11 cellular contexts compared by ENCODE assay signal in the genomic region with DNA sequence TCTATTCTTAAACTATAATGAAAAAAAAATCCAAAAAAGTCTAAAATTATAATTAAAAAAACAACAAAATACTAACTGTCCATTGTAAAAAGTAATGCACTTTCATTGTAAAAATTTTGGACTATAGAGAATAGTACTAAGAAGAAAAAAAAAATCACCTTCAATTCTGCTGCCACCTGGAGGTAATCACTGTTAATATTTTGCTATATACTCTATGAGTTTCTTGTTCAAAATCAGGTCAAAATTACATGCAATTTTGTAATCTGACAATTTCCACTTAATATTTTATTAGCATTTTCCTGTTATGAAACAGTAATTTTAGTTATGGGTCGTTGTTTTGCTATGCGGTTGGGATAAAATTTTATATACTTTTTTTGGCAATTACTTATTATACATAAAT.
DNase-seq lines count a peak whose midpoint lies in the region; ATAC-seq and TF ChIP-seq lines count a peak whose summit lies in the region.
"Had no signal": no experiment of that assay in that cellular context is flagged by ENCODE, and none has a peak within 500 bp of the region (broad histone marks: within the 10 kb centered on the region; RNA-seq: fewer than 3 reads in every experiment).

No MANE protein-coding gene starts in this region.

- H3K36me3 ChIP-seq in SK-N-SH (replicated peaks in 1 of 2; ENCODE audit: control insufficient read depth in 1 of 2, insufficient read depth in 2 of 2, low read length in 1 of 2): peaks cover 44 to 77% of the 10 kb centered on the region in 2 experiments
- 0 out of 2 replicates have a peak, but pooled peaks cover 5% of the 10 kb centered on the region for H3K36me3 ChIP-seq in PC-9 (ENCODE audit: low read depth)
- peaks cover 28% of the 10 kb centered on the region for H3K36me3 ChIP-seq in thoracic aorta

- BruUV-seq in PC-9 (replicated peaks; lab: Mats Ljungman, UMichigan): no TSS peak

- H3F3A ChIP-seq in SK-N-SH (replicated peaks; ENCODE audit: insufficient read depth) (peaks cover 9% of the 10 kb centered on the region), PC-9 (ENCODE audit: insufficient read depth, low read depth) (no peaks in the 10 kb centered on the region)

- intact Hi-C loops in PC-9 (cut with micrococcal nuclease; ENCODE audit: unreplicated experiment): no loop called here

- no peaks in the 10 kb centered on the region for H3K79me2 ChIP-seq in SK-N-SH (ENCODE audit: insufficient read depth)
- H3K79me2 ChIP-seq in PC-9 (ENCODE audit: low read depth): no peaks in the 10 kb centered on the region

- H4K20me1 ChIP-seq in SK-N-SH (ENCODE audit: insufficient read depth) (no peaks in the 10 kb centered on the region), PC-9 (ENCODE audit: insufficient read depth) (no peaks in the 10 kb centered on the region)

- no peak for TF ChIP-seq EP300 in SK-N-SH (IDR thresholded peaks at IDR 0.05; ENCODE audit: borderline replicate concordance in 1 of 2, low read depth in 1 of 2, low read length in 1 of 2)

- DNase-seq in SK-N-SH (no peak), PC-9 (no peak), fibroblast of peridontal ligament (ENCODE audit: extremely low read depth) (peak; percentile 37), thoracic aorta (ENCODE audit: low spot score) (no peak), T-helper 1 cell (no peak), epidermal melanocyte (ENCODE audit: insufficient read length, low spot score) (no peak)
- DNase-seq in activated effector memory CD4-positive, alpha-beta T cell treated with Interleukin-2 at 50 U/mL for 16 hours: no peak
- DNase-seq: activated CD8-positive, alpha-beta memory T cell treated with anti-CD3 and anti-CD28 coated beads for 24 hours; left lung; NCI-H2227 treated with DMSO at 0.1 percent for 48 hours had no signal

- H3K4me1 ChIP-seq in SK-N-SH (ENCODE audit: control insufficient read depth in 1 of 2, insufficient read depth in 2 of 2, low read depth in 1 of 2, low read length in 1 of 2) (no peaks in the 10 kb centered on the region), PC-9 (replicated peaks; ENCODE audit: insufficient read depth) (no peaks in the 10 kb centered on the region), thoracic aorta (ENCODE audit: control insufficient read depth in 1 of 2, low read depth in 2 of 2) (peaks cover 4 to 12% of the 10 kb centered on the region in 2 donors)

- H3K9me3 ChIP-seq in SK-N-SH: no peaks in the 10 kb centered on the region
- H3K9me3 ChIP-seq in PC-9 (ENCODE audit: insufficient read depth, low read depth): no peaks in the 10 kb centered on the region
- H3K9me3 ChIP-seq in thoracic aorta: no peaks in the 10 kb centered on the region
- H3K9me3 ChIP-seq: left lung had no signal

- POLR2A ChIA-PET in SK-N-SH (lab: Yijun Ruan, JAX): no interaction called here
- POLR2A ChIA-PET in PC-9 (lab: Charles Lee; ENCODE audit: unreplicated experiment): no interaction called here

- H2AFZ ChIP-seq in SK-N-SH (ENCODE audit: low read depth) (no peak overlapping the region), PC-9 (no peak overlapping the region)

- no peak overlapping the region for H3K27ac ChIP-seq in SK-N-SH (ENCODE audit: low read depth in 2 of 2, low read length in 1 of 2)
- H3K27ac ChIP-seq in PC-9: no peak overlapping the region
- no peak overlapping the region for H3K27ac ChIP-seq in thoracic aorta

- TF ChIP-seq CTCF in SK-N-SH (IDR thresholded peaks at IDR 0.05) (peak; percentile 62), PC-9 (conservative IDR thresholded peaks at IDR 0.05) (peak; percentile 38; the same call in 1 of the 2 replicates), thoracic aorta (IDR thresholded peaks at IDR 0.05) (peak; percentile 33)

- 95% methylated on average over 2 of the region's 2 CpGs for WGBS in SK-N-SH (ENCODE audit: low lambda C conversion rate)

- H3K9me2 ChIP-seq in SK-N-SH (no peaks in the 10 kb centered on the region), PC-9 (ENCODE audit: insufficient read depth) (no peaks in the 10 kb centered on the region)

- H3K4me3 ChIP-seq in SK-N-SH (ENCODE audit: low read depth in 2 of 2, low read length in 1 of 2) (no peak overlapping the region), PC-9 (no peak overlapping the region), thoracic aorta (no peak overlapping the region)
- H3K4me3 ChIP-seq: left lung had no signal

- H3K9ac ChIP-seq in SK-N-SH: no peak overlapping the region

- no peak for ATAC-seq in SK-N-SH treated with all-trans-retinoic acid at 6 μM for 48 hours
- no peak for ATAC-seq in thoracic aorta (ENCODE audit: insufficient number of reproducible peaks, low FRiP score, low read depth)

- H3K4me2 ChIP-seq in SK-N-SH: no peak overlapping the region
- no peak overlapping the region for H3K4me2 ChIP-seq in PC-9

- CTCF ChIA-PET in SK-N-SH (lab: Yijun Ruan, JAX) (interaction anchor here (0.6 to 2.9 kb wide), 14 partner anchors 9 to 350 kb away, joined by 3 to 14 read pairs (median 4); no protein-coding TSS in a partner anchor), PC-9 (lab: Charles Lee) (interaction anchor here (0.7 kb wide), 1 partner anchor 65 kb away, joined by 3 read pairs; no protein-coding TSS in a partner anchor)

- peak; percentile 12; the same call in 1 of the 2 replicates for TF ChIP-seq RAD21 in SK-N-SH (IDR thresholded peaks at IDR 0.05; ENCODE audit: low read length)

- no peaks in the 10 kb centered on the region for H3K27me3 ChIP-seq in SK-N-SH (ENCODE audit: insufficient read depth)
- H3K27me3 ChIP-seq in PC-9 (ENCODE audit: insufficient read depth, low read depth): no peaks in the 10 kb centered on the region
- no peaks in the 10 kb centered on the region for H3K27me3 ChIP-seq in thoracic aorta (replicated peaks; ENCODE audit: insufficient read depth)
- H3K27me3 ChIP-seq: left lung had no signal

TF ChIP-seq in SK-N-SH, 30 proteins besides CTCF, POLR2A, EP300 and RAD21 (continues in another document):
- TF ChIP-seq, protein P1, sequence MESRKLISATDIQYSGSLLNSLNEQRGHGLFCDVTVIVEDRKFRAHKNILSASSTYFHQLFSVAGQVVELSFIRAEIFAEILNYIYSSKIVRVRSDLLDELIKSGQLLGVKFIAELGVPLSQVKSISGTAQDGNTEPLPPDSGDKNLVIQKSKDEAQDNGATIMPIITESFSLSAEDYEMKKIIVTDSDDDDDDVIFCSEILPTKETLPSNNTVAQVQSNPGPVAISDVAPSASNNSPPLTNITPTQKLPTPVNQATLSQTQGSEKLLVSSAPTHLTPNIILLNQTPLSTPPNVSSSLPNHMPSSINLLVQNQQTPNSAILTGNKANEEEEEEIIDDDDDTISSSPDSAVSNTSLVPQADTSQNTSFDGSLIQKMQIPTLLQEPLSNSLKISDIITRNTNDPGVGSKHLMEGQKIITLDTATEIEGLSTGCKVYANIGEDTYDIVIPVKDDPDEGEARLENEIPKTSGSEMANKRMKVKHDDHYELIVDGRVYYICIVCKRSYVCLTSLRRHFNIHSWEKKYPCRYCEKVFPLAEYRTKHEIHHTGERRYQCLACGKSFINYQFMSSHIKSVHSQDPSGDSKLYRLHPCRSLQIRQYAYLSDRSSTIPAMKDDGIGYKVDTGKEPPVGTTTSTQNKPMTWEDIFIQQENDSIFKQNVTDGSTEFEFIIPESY (IDR thresholded peaks at IDR 0.05; ENCODE audit: borderline replicate concordance, low read depth): no peak
- no peak for TF ChIP-seq ELF1 (IDR thresholded peaks at IDR 0.05)
- TF ChIP-seq TCF12 (IDR thresholded peaks at IDR 0.05): no peak
- TF ChIP-seq MEF2A (IDR thresholded peaks at IDR 0.05; ENCODE audit: borderline replicate concordance, low read depth): no peak
- TF ChIP-seq FOSL2 (IDR thresholded peaks at IDR 0.05; ENCODE audit: borderline replicate concordance, low read depth): no peak
- TF ChIP-seq SMC3 (IDR thresholded peaks at IDR 0.05; ENCODE audit: low read depth, low read length): no peak
- TF ChIP-seq GATA2 (CRISPR knock-in tag; IDR thresholded peaks at IDR 0.05): no peak
- TF ChIP-seq GABPA (IDR thresholded peaks at IDR 0.05; ENCODE audit: low read depth): no peak

TF ChIP-seq in SK-N-SH treated with all-trans-retinoic acid at 6 μM for 48 hours, 23 proteins besides CTCF, POLR2A, EP300 and RAD21 (continues in another document):
- TF ChIP-seq GLIS3 (CRISPR knock-in tag; IDR thresholded peaks at IDR 0.05) (no peak), ZC3H10 (CRISPR knock-in tag; IDR thresholded peaks at IDR 0.05) (no peak), ZNF565 (CRISPR knock-in tag; conservative IDR thresholded peaks at IDR 0.05; ENCODE audit: low read depth) (no peak), CSDC2 (CRISPR knock-in tag; IDR thresholded peaks at IDR 0.05) (no peak), ZNF70 (CRISPR knock-in tag; IDR thresholded peaks at IDR 0.05) (no peak)
- TF ChIP-seq, protein P2, sequence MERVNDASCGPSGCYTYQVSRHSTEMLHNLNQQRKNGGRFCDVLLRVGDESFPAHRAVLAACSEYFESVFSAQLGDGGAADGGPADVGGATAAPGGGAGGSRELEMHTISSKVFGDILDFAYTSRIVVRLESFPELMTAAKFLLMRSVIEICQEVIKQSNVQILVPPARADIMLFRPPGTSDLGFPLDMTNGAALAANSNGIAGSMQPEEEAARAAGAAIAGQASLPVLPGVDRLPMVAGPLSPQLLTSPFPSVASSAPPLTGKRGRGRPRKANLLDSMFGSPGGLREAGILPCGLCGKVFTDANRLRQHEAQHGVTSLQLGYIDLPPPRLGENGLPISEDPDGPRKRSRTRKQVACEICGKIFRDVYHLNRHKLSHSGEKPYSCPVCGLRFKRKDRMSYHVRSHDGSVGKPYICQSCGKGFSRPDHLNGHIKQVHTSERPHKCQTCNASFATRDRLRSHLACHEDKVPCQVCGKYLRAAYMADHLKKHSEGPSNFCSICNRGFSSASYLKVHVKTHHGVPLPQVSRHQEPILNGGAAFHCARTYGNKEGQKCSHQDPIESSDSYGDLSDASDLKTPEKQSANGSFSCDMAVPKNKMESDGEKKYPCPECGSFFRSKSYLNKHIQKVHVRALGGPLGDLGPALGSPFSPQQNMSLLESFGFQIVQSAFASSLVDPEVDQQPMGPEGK (CRISPR knock-in tag; IDR thresholded peaks at IDR 0.05; ENCODE audit: borderline replicate concordance): no peak
